ENCODE assay signal across 24 cellular contexts in genomic region chr2:12624911-12625598, GRCh38.
DNase-seq lines count a peak whose midpoint lies in the region; ATAC-seq, FAIRE-seq and TF ChIP-seq lines count a peak whose summit lies in the region.
"Had no signal": no experiment of that assay in that cellular context is flagged by ENCODE, and none has a peak within 500 bp of the region (broad histone marks: within the 10 kb centered on the region; RNA-seq: fewer than 3 reads in every experiment).

No MANE protein-coding gene starts in this region.

- H3K9me3 Mint-ChIP-seq in CD4-positive, alpha-beta T cell: no peaks in the 10 kb centered on the region
- H3K9me3 Mint-ChIP-seq: dendritic cell treated with granulocyte-macrophage colony-stimulating factor and Interleukin-4, amounts not matched to agents 40 ng/mL and 50 ng/mL, for 4 days had no signal

- peak overlapping the region; percentile 2 for H3K27ac Mint-ChIP-seq in CD4-positive, alpha-beta T cell
- H3K27ac Mint-ChIP-seq: dendritic cell treated with granulocyte-macrophage colony-stimulating factor and Interleukin-4, amounts not matched to agents 40 ng/mL and 50 ng/mL, for 4 days had no signal

- peak overlapping the region; percentile 43 for H4K8ac ChIP-seq in mesenchymal stem cell (ENCODE audit: low read length)

- peak; percentile 80 for FAIRE-seq in bronchial epithelial cell (lab: Jason Lieb, UNC)
- FAIRE-seq: endothelial cell of umbilical vein, GM12891 had no signal

- H3K4me3 ChIP-seq in bronchial epithelial cell (ENCODE audit: low read depth, low read length) (no peak overlapping the region), mesenchymal stem cell (ENCODE audit: insufficient read depth in 1 of 2, low read depth in 1 of 2, low read length in 2 of 2) (no peak overlapping the region), WERI-Rb-1 (ENCODE audit: low read depth, low read length) (no peak overlapping the region), aorta (ENCODE audit: low read length in 2 of 2) (no peak overlapping the region)
- H3K4me3 ChIP-seq: left lung, suprapubic skin, uterus had no signal

- no peak overlapping the region for H3K4ac ChIP-seq in mesenchymal stem cell (ENCODE audit: low read depth in 1 of 2, low read length in 2 of 2)

- H3K9ac ChIP-seq in mesenchymal stem cell (ENCODE audit: low read length): no peak overlapping the region

- H3K9me3 ChIP-seq in CD4-positive, alpha-beta T cell (ENCODE audit: control insufficient read depth, low read length): no peaks in the 10 kb centered on the region
- H3K9me3 ChIP-seq in mesenchymal stem cell (ENCODE audit: control insufficient read depth, low read length) (no peaks in the 10 kb centered on the region), WERI-Rb-1 (ENCODE audit: severe bottlenecking) (no peaks in the 10 kb centered on the region), aorta (ENCODE audit: control insufficient read depth, low read length) (peaks cover 2% of the 10 kb centered on the region)
- H3K9me3 ChIP-seq: left lung, suprapubic skin, uterus had no signal

- no peaks in the 10 kb centered on the region for H3K79me1 ChIP-seq in mesenchymal stem cell (replicated peaks; ENCODE audit: low read length, poor library complexity, severe bottlenecking)

- DNase-seq in CD4-positive, alpha-beta T cell: no peak
- DNase-seq in NCI-H187 treated with DMSO at 0.1 percent for 48 hours (lab: John Stamatoyannopoulos, UW) (peak; percentile 86), bronchial epithelial cell (ENCODE audit: low read depth) (no peak), mesenchymal stem cell (no peak), WERI-Rb-1 (no peak), aorta (no peak), DMS 273 (lab: John Stamatoyannopoulos, UW; ENCODE audit: unreplicated experiment) (no peak)
- DNase-seq: KG1, left lung, NCI-H2081, NCI-H524, occipital lobe, OCI-M1, right cardiac atrium, SHP77 treated with DMSO at 0.1 percent for 48 hours, T-helper 2 cell, uterus had no signal

- H2BK12ac ChIP-seq in mesenchymal stem cell (ENCODE audit: low read length in 2 of 2): no peak overlapping the region

- no peaks in the 10 kb centered on the region for H3K27me3 Mint-ChIP-seq in CD4-positive, alpha-beta T cell

- CTCF ChIA-PET in CD4-positive, alpha-beta T cell (lab: Charles Lee): interaction anchor here (0.6 to 1.3 kb wide), 2 partner anchors 208 to 292 kb away, joined by 3 to 4 read pairs; no protein-coding TSS in a partner anchor

- peaks cover 3% of the 10 kb centered on the region for H3K4me1 ChIP-seq in mesenchymal stem cell (ENCODE audit: control insufficient read depth, insufficient read depth, low read depth, low read length)
- H3K4me1 ChIP-seq in aorta (ENCODE audit: control insufficient read depth in 1 of 2, insufficient read depth in 2 of 2, low read length in 2 of 2): no peaks in the 10 kb centered on the region
- H3K4me1 ChIP-seq: left lung, suprapubic skin, uterus had no signal

- no peak for ATAC-seq in CD4-positive, alpha-beta T cell (ENCODE audit: poor library complexity)
- ATAC-seq in aorta (ENCODE audit: low FRiP score): no peak
- ATAC-seq in GM19023 (IDR thresholded peaks at IDR 0.05; ENCODE audit: unreplicated experiment): no peak
- ATAC-seq: activated CD4-positive, CD25-positive, alpha-beta regulatory T cell treated with anti-CD3 and anti-CD28 coated beads, Interleukin-2, amount 50 U/mL, for 24 hours; left lung; right cardiac atrium had no signal

- no peak overlapping the region for H2AFZ ChIP-seq in mesenchymal stem cell (ENCODE audit: low read depth, low read length)

- H2BK120ac ChIP-seq in mesenchymal stem cell (ENCODE audit: low read depth, low read length): no peak overlapping the region

- no peak overlapping the region for H2AK5ac ChIP-seq in mesenchymal stem cell (ENCODE audit: low read length, severe bottlenecking)

- POLR2A ChIA-PET in CD4-positive, alpha-beta T cell (lab: Charles Lee): interaction anchor here (0.9 to 1.3 kb wide), 2 partner anchors 12 to 91 kb away, joined by 3 to 4 read pairs; partner anchors contain the start of gene TRIB2

- TF ChIP-seq CTCF in CD4-positive, alpha-beta T cell (IDR thresholded peaks at IDR 0.05): no peak
- no peak for TF ChIP-seq CTCF in bronchial epithelial cell (IDR thresholded peaks at IDR 0.05; ENCODE audit: insufficient read depth, low read length, severe bottlenecking)
- TF ChIP-seq CTCF in WERI-Rb-1 (IDR thresholded peaks at IDR 0.05; ENCODE audit: low read depth, low read length): no peak

- no peak overlapping the region for H4K91ac ChIP-seq in mesenchymal stem cell (ENCODE audit: low read length)

- H3K23ac ChIP-seq in mesenchymal stem cell (ENCODE audit: low read length in 2 of 2): no peak overlapping the region

- H3K36me3 Mint-ChIP-seq in CD4-positive, alpha-beta T cell (ENCODE audit: low read depth): no peaks in the 10 kb centered on the region
- H3K36me3 Mint-ChIP-seq: CD14-positive monocyte had no signal

- H3K18ac ChIP-seq in mesenchymal stem cell (ENCODE audit: low read depth in 1 of 2, low read length in 2 of 2): no peak overlapping the region

- H3K27ac ChIP-seq in CD4-positive, alpha-beta T cell (ENCODE audit: low read depth, low read length): no peak overlapping the region
- no peak overlapping the region for H3K27ac ChIP-seq in mesenchymal stem cell (ENCODE audit: low read length, poor library complexity, severe bottlenecking)
- no peak overlapping the region for H3K27ac ChIP-seq in WERI-Rb-1
- no peak overlapping the region for H3K27ac ChIP-seq in aorta (ENCODE audit: low read depth in 1 of 2, low read length in 2 of 2)
- H3K27ac ChIP-seq: left lung, suprapubic skin, uterus had no signal

- H3K36me3 ChIP-seq in bronchial epithelial cell (ENCODE audit: control insufficient read depth, insufficient read depth, low read length): no peaks in the 10 kb centered on the region
- H3K36me3 ChIP-seq in mesenchymal stem cell (ENCODE audit: control insufficient read depth in 1 of 2, insufficient read depth in 2 of 2, low read depth in 1 of 2, low read length in 2 of 2): no peaks in the 10 kb centered on the region
- no peaks in the 10 kb centered on the region for H3K36me3 ChIP-seq in WERI-Rb-1
- H3K36me3 ChIP-seq in aorta (ENCODE audit: control insufficient read depth in 1 of 2, insufficient read depth in 2 of 2, low read length in 1 of 2): no peaks in the 10 kb centered on the region
- H3K36me3 ChIP-seq: left lung, suprapubic skin, uterus had no signal

- no peak overlapping the region for H3K4me2 ChIP-seq in mesenchymal stem cell (ENCODE audit: low read length, poor library complexity, severe bottlenecking)

- peaks cover 27% of the 10 kb centered on the region for H3K4me1 Mint-ChIP-seq in CD4-positive, alpha-beta T cell (ENCODE audit: low read depth)

- H3K14ac ChIP-seq in mesenchymal stem cell (ENCODE audit: low read length in 2 of 2): no peak overlapping the region

- intact Hi-C loops in CD4-positive, alpha-beta T cell (cut with DNase I, micrococcal nuclease): no loop called here
- intact Hi-C loops in aorta (cut with DNase I): no loop called here

- H2BK5ac ChIP-seq in mesenchymal stem cell (ENCODE audit: low read depth, low read length, poor library complexity, severe bottlenecking): no peak overlapping the region

- H3K4me3 Mint-ChIP-seq in CD4-positive, alpha-beta T cell: no peak overlapping the region
- H3K4me3 Mint-ChIP-seq: CD14-positive monocyte; dendritic cell treated with granulocyte-macrophage colony-stimulating factor and Interleukin-4, amounts not matched to agents 40 ng/mL and 50 ng/mL, for 4 days had no signal

- WGBS in mesenchymal stem cell: 68% methylated on average over 5 of the region's 5 CpGs
- WGBS in aorta, 2 donors: 91 to 93% methylated on average over 5 of the region's 5 CpGs

- H2BK15ac ChIP-seq in mesenchymal stem cell (ENCODE audit: low read depth, poor library complexity, severe bottlenecking): no peak overlapping the region

- no peaks in the 10 kb centered on the region for H3K27me3 ChIP-seq in CD4-positive, alpha-beta T cell (ENCODE audit: control insufficient read depth, insufficient read depth, low read length)
- no peaks in the 10 kb centered on the region for H3K27me3 ChIP-seq in bronchial epithelial cell (ENCODE audit: control insufficient read depth, insufficient read depth, low read length)
- H3K27me3 ChIP-seq in mesenchymal stem cell (ENCODE audit: control insufficient read depth in 1 of 2, insufficient read depth in 1 of 2, low read length in 2 of 2): peaks cover 0 to 14% of the 10 kb centered on the region in 2 experiments
- no peaks in the 10 kb centered on the region for H3K27me3 ChIP-seq in WERI-Rb-1 (ENCODE audit: insufficient read depth, low read depth, severe bottlenecking)
- H3K27me3 ChIP-seq in aorta (ENCODE audit: control insufficient read depth in 1 of 2, insufficient read depth in 2 of 2, low read length in 1 of 2): no peaks in the 10 kb centered on the region
- H3K27me3 ChIP-seq: left lung, suprapubic skin, uterus had no signal
